Comparison of ENCODE assay signal across 35 cellular contexts in genomic region chr1:174858301-174858700, GRCh38.
"Had no signal": no experiment of that assay in that cellular context is flagged by ENCODE, and none has a peak within 500 bp of the region (broad histone marks: within the 10 kb centered on the region; RNA-seq: fewer than 3 reads in every experiment).

No MANE protein-coding gene starts in this region.

- H3K79me2 ChIP-seq: hepatocyte had no signal

- H3K27ac ChIP-seq: adrenal gland, body of pancreas, epithelial cell of prostate, esophagus squamous epithelium, gastroesophageal sphincter, heart right ventricle, hepatocyte had no signal

- DNase-seq: activated CD4-positive, alpha-beta memory T cell treated with anti-CD3 and anti-CD28 coated beads for 36 hours; activated CD4-positive, alpha-beta T cell treated with anti-CD3 and anti-CD28 coated beads for 36 hours; activated CD4-positive, alpha-beta T cell treated with anti-CD3 and anti-CD28 coated beads, Interleukin-2, amount 10 ng/mL, durations not matched to agents 24 days and 14 days; activated CD4-positive, CD25-positive, alpha-beta regulatory T cell; activated CD4-positive, CD25-positive, alpha-beta regulatory T cell treated with anti-CD3 and anti-CD28 coated beads, Interleukin-2, amount 50 U/mL, for 72 hours; activated CD8-positive, alpha-beta memory T cell treated with anti-CD3 and anti-CD28 coated beads, Interleukin-2, amount 10 ng/mL, durations not matched to agents 7 days and 5 days; activated CD8-positive, alpha-beta memory T cell treated with anti-CD3 and anti-CD28 coated beads, Interleukin-2, amount 50 U/mL, for 4 hours; activated CD8-positive, alpha-beta T cell treated with anti-CD3 and anti-CD28 coated beads, Interleukin-2, amount 10 ng/mL, durations not matched to agents 7 days and 5 days; activated effector memory CD4-positive, alpha-beta T cell treated with anti-CD3 and anti-CD28 coated beads, Interleukin-2, amount 50 U/mL, for 16 hours; activated naive CD4-positive, alpha-beta T cell treated with anti-CD3 and anti-CD28 coated beads for 36 hours; activated naive CD8-positive, alpha-beta T cell treated with anti-CD3 and anti-CD28 coated beads for 36 hours; activated naive CD8-positive, alpha-beta T cell treated with anti-CD3 and anti-CD28 coated beads, Interleukin-2, amount 50 U/mL, for 24 hours; activated T-cell treated with anti-CD3 and anti-CD28 coated beads, Interleukin-2, amount 50 U/mL, for 1 hour; activated T-cell treated with anti-CD3 and anti-CD28 coated beads, Interleukin-2, amount 50 U/mL, for 48 hours; adrenal gland; amygdala; aorta; body of pancreas; caudate nucleus; cortex of kidney; dermis blood vessel endothelial cell; effector CD4-positive, alpha-beta T cell; effector memory CD8-positive, alpha-beta T cell; esophagus squamous epithelium; foreskin melanocyte; heart right ventricle; T1000 had no signal

- H3K27ac Mint-ChIP-seq: activated CD4-positive, alpha-beta memory T cell treated with anti-CD3 and anti-CD28 coated beads for 36 hours; activated CD4-positive, alpha-beta T cell treated with anti-CD3 and anti-CD28 coated beads for 36 hours; activated CD4-positive, alpha-beta T cell treated with anti-CD3 and anti-CD28 coated beads, Interleukin-2, amount 10 ng/mL, durations not matched to agents 24 days and 14 days; activated CD8-positive, alpha-beta memory T cell treated with anti-CD3 and anti-CD28 coated beads, Interleukin-2, amount 10 ng/mL, durations not matched to agents 7 days and 5 days; activated CD8-positive, alpha-beta T cell treated with anti-CD3 and anti-CD28 coated beads, Interleukin-2, amount 10 ng/mL, durations not matched to agents 7 days and 5 days; activated naive CD4-positive, alpha-beta T cell treated with anti-CD3 and anti-CD28 coated beads for 36 hours; activated naive CD4-positive, alpha-beta T cell treated with anti-CD3 and anti-CD28 coated beads, Interleukin-2, amount 50 U/mL, for 24 hours; activated naive CD8-positive, alpha-beta T cell treated with anti-CD3 and anti-CD28 coated beads for 36 hours; activated naive CD8-positive, alpha-beta T cell treated with anti-CD3 and anti-CD28 coated beads, Interleukin-2, amount 50 U/mL, for 24 hours; activated T-helper 1 cell treated with anti-CD3 and anti-CD28 coated beads, Interleukin-12 subunit alpha, Interleukin-12 subunit beta, Interleukin-2, Interleukin-4 antibody, amounts not matched to agents 30 ng/mL and 10 ng/mL and 1 ng/mL, durations not matched to agents 14 hours and 24 hours and 36 hours; activated T-helper 2 cell treated with anti-CD3 and anti-CD28 coated beads, Interferon-gamma antibody, Interleukin-2, Interleukin-4, amounts not matched to agents 10 μg/mL and 5 μg/mL and 100 μg/mL, durations not matched to agents 14 hours and 24 hours and 36 hours; effector memory CD8-positive, alpha-beta T cell; T-helper 1 cell treated with Interleukin-12 subunit alpha and Interleukin-12 subunit beta and Interleukin-4 antibody, amounts not matched to agents 30 μg/mL and 1 μg/mL, for 36 hours had no signal

- H3K4me3 Mint-ChIP-seq: activated CD4-positive, alpha-beta memory T cell treated with anti-CD3 and anti-CD28 coated beads for 36 hours; activated CD4-positive, alpha-beta T cell treated with anti-CD3 and anti-CD28 coated beads for 36 hours; activated CD4-positive, alpha-beta T cell treated with anti-CD3 and anti-CD28 coated beads, Interleukin-2, amount 10 ng/mL, durations not matched to agents 24 days and 14 days; activated CD8-positive, alpha-beta memory T cell treated with anti-CD3 and anti-CD28 coated beads, Interleukin-2, amount 10 ng/mL, durations not matched to agents 7 days and 5 days; activated CD8-positive, alpha-beta T cell treated with anti-CD3 and anti-CD28 coated beads, Interleukin-2, amount 10 ng/mL, durations not matched to agents 7 days and 5 days; activated naive CD4-positive, alpha-beta T cell treated with anti-CD3 and anti-CD28 coated beads for 36 hours; activated naive CD4-positive, alpha-beta T cell treated with anti-CD3 and anti-CD28 coated beads, Interleukin-2, amount 50 U/mL, for 24 hours; activated naive CD8-positive, alpha-beta T cell treated with anti-CD3 and anti-CD28 coated beads for 36 hours; activated naive CD8-positive, alpha-beta T cell treated with anti-CD3 and anti-CD28 coated beads, Interleukin-2, amount 50 U/mL, for 24 hours; activated T-helper 1 cell treated with anti-CD3 and anti-CD28 coated beads, Interleukin-12 subunit alpha, Interleukin-12 subunit beta, Interleukin-2, Interleukin-4 antibody, amounts not matched to agents 30 ng/mL and 10 ng/mL and 1 ng/mL, durations not matched to agents 14 hours and 24 hours and 36 hours; effector memory CD8-positive, alpha-beta T cell; T-helper 1 cell treated with Interleukin-12 subunit alpha and Interleukin-12 subunit beta and Interleukin-4 antibody, amounts not matched to agents 30 μg/mL and 1 μg/mL, for 36 hours had no signal

- H3K9me3 ChIP-seq: adrenal gland, body of pancreas, esophagus squamous epithelium, gastroesophageal sphincter, heart right ventricle had no signal

- H3K4me1 Mint-ChIP-seq: activated CD4-positive, alpha-beta T cell treated with anti-CD3 and anti-CD28 coated beads for 36 hours; activated CD4-positive, alpha-beta T cell treated with anti-CD3 and anti-CD28 coated beads, Interleukin-2, amount 10 ng/mL, durations not matched to agents 24 days and 14 days; activated CD8-positive, alpha-beta memory T cell treated with anti-CD3 and anti-CD28 coated beads, Interleukin-2, amount 10 ng/mL, durations not matched to agents 7 days and 5 days; activated naive CD4-positive, alpha-beta T cell treated with anti-CD3 and anti-CD28 coated beads, Interleukin-2, amount 50 U/mL, for 24 hours; activated naive CD8-positive, alpha-beta T cell treated with anti-CD3 and anti-CD28 coated beads, Interleukin-2, amount 50 U/mL, for 24 hours had no signal

- H3K4me3 ChIP-seq: adrenal gland, body of pancreas, esophagus squamous epithelium, gastroesophageal sphincter, heart right ventricle, hepatocyte had no signal

- FAIRE-seq: colon had no signal

- H3K9me3 Mint-ChIP-seq: activated naive CD4-positive, alpha-beta T cell treated with anti-CD3 and anti-CD28 coated beads for 36 hours; activated T-helper 2 cell treated with anti-CD3 and anti-CD28 coated beads, Interferon-gamma antibody, Interleukin-2, Interleukin-4, amounts not matched to agents 10 μg/mL and 5 μg/mL and 100 μg/mL, durations not matched to agents 14 hours and 24 hours and 36 hours; effector memory CD8-positive, alpha-beta T cell had no signal

- H3K36me3 ChIP-seq: adrenal gland, esophagus squamous epithelium, gastroesophageal sphincter, heart right ventricle had no signal

- H3K4me2 ChIP-seq: hepatocyte had no signal

- H3K27me3 ChIP-seq: adrenal gland, body of pancreas, esophagus squamous epithelium, gastroesophageal sphincter, heart right ventricle, hepatocyte had no signal

- H3K27me3 Mint-ChIP-seq: activated CD4-positive, alpha-beta memory T cell treated with anti-CD3 and anti-CD28 coated beads for 36 hours; activated CD4-positive, alpha-beta T cell treated with anti-CD3 and anti-CD28 coated beads for 36 hours; activated CD4-positive, alpha-beta T cell treated with anti-CD3 and anti-CD28 coated beads, Interleukin-2, amount 10 ng/mL, durations not matched to agents 24 days and 14 days; activated CD8-positive, alpha-beta memory T cell treated with anti-CD3 and anti-CD28 coated beads, Interleukin-2, amount 10 ng/mL, durations not matched to agents 7 days and 5 days; activated naive CD4-positive, alpha-beta T cell treated with anti-CD3 and anti-CD28 coated beads, Interleukin-2, amount 50 U/mL, for 24 hours; activated naive CD8-positive, alpha-beta T cell treated with anti-CD3 and anti-CD28 coated beads for 36 hours; activated naive CD8-positive, alpha-beta T cell treated with anti-CD3 and anti-CD28 coated beads, Interleukin-2, amount 50 U/mL, for 24 hours; effector memory CD8-positive, alpha-beta T cell had no signal

- H2AFZ ChIP-seq: hepatocyte had no signal

- H3K4me1 ChIP-seq: adrenal gland, body of pancreas, esophagus squamous epithelium, gastroesophageal sphincter, heart right ventricle had no signal
